In genomic region chr15:65085990-65086679, GRCh38 we compare ENCODE assay signal across 8 cellular contexts. TPM values are rescaled to one million over a fixed set of nuclear protein-coding genes. Genes with fewer than 3 reads are reported as not detected.
DNase-seq lines count a peak whose midpoint lies in the region; ATAC-seq, FAIRE-seq and TF ChIP-seq lines count a peak whose summit lies in the region.
"Had no signal": no experiment of that assay in that cellular context is flagged by ENCODE, and none has a peak within 500 bp of the region (broad histone marks: within the 10 kb centered on the region; RNA-seq: fewer than 3 reads in every experiment).

No MANE protein-coding gene starts in this region.

- FAIRE-seq in HTR-8/SVneo (lab: Jason Lieb, UNC) (no peak), pancreas (lab: Jason Lieb, UNC) (no peak)

- dilution Hi-C loops in mammary epithelial cell (cut with HindIII; ENCODE audit: low sequenced_read_pairs) = no loop called here

- 88% methylated on average over 6 of the region's 6 CpGs for whole genome bisulfite sequencing in mammary epithelial cell (ENCODE audit: low coverage, missing lambda C conversion rate)
- 61 to 84% methylated on average over 6 of the region's 6 CpGs for WGBS in pancreas, 2 donors

- H3K4me1 ChIP-seq in mammary epithelial cell (ENCODE audit: insufficient read depth, low read length) = peaks cover 37% of the 10 kb centered on the region
- no peaks in the 10 kb centered on the region for H3K4me1 ChIP-seq in pancreas

- no peak overlapping the region for H3K9ac ChIP-seq in mammary epithelial cell (ENCODE audit: insufficient read depth, low read length)

- in situ Hi-C loops in mammary epithelial cell (cut with MboI; ENCODE audit: low sequenced_read_pairs in 2 of 2) = no loop called here

- H3K36me3 ChIP-seq in mammary epithelial cell (ENCODE audit: insufficient read depth, low read length) (no peaks in the 10 kb centered on the region), pancreas (no peaks in the 10 kb centered on the region)

- no peaks in the 10 kb centered on the region for H4K20me1 ChIP-seq in mammary epithelial cell (ENCODE audit: insufficient read depth, low read length)

- H2AFZ ChIP-seq in mammary epithelial cell (ENCODE audit: low read depth, low read length) = peak overlapping the region; percentile 77

- H3K27ac ChIP-seq in mammary epithelial cell (ENCODE audit: insufficient read depth, low read depth, low read length) = no peak overlapping the region
- no peak overlapping the region for H3K27ac ChIP-seq in pancreas

- no peaks in the 10 kb centered on the region for H3K9me3 ChIP-seq in mammary epithelial cell (replicated peaks; ENCODE audit: insufficient read depth, low read length)
- H3K9me3 ChIP-seq in pancreas = no peaks in the 10 kb centered on the region

- no peaks in the 10 kb centered on the region for H3K79me2 ChIP-seq in mammary epithelial cell (ENCODE audit: insufficient read depth, low read length)

- no peak overlapping the region for H3K4me2 ChIP-seq in mammary epithelial cell (ENCODE audit: insufficient read depth, low read depth, low read length)

- H3K27me3 ChIP-seq in mammary epithelial cell (ENCODE audit: insufficient read depth, low read length) (no peaks in the 10 kb centered on the region), pancreas (no peaks in the 10 kb centered on the region)

- CTCF ChIA-PET in mammary epithelial cell (lab: Charles Lee; ENCODE audit: low non-redundant PET) = interaction anchor here (0.7 kb wide), 1 partner anchor 385 kb away, joined by 6 read pairs; no protein-coding TSS in a partner anchor

- BruUV-seq in mammary epithelial cell (replicated peaks; lab: Mats Ljungman, UMichigan) = no TSS peak

- intact Hi-C loops in mammary epithelial cell (cut with micrococcal nuclease) = loop anchor here (1.0 to 5.0 kb wide), 3 partner anchors 32 to 354 kb away; no protein-coding TSS in a partner anchor
- intact Hi-C loops in pancreas (cut with DNase I) = no loop called here

- TF ChIP-seq CTCF in mammary epithelial cell (conservative IDR thresholded peaks at IDR 0.05 in 1 of 2, IDR thresholded peaks at IDR 0.05 in 1 of 2; ENCODE audit: extremely low read depth in 1 of 2, insufficient read depth in 1 of 2, low read depth in 1 of 2, low read length in 2 of 2) (peak; percentile 64 to 69), pancreas (IDR thresholded peaks at IDR 0.05) (peak in 2 of 4 donors; percentile 16 to 22)

- H3K4me3 ChIP-seq in mammary epithelial cell (replicated peaks in 1 of 3; ENCODE audit: insufficient read depth in 1 of 3, low read depth in 2 of 3, low read length in 3 of 3) (no peak overlapping the region), pancreas (no peak overlapping the region)

- peak in 3 of 4 donors; percentile 43 to 68 (median 58) for ATAC-seq in pancreas
- no peak for ATAC-seq in GM18909 (IDR thresholded peaks at IDR 0.05; ENCODE audit: poor library complexity, unreplicated experiment)

- peak; percentile 60 for DNase-seq in ELF-1 (ENCODE audit: low read depth, low spot score)
- DNase-seq in HTR-8/SVneo (ENCODE audit: insufficient read length, low spot score) = peak; percentile 48
- DNase-seq in mammary epithelial cell = peak; percentile 44
- peak in 2 of 6 donors; percentile 27 to 59 for DNase-seq in pancreas
- no peak for DNase-seq in DMS79 treated with DMSO at 0.1 percent for 48 hours (lab: John Stamatoyannopoulos, UW)
- DNase-seq in GOT3 (lab: John Stamatoyannopoulos, UW) = no peak

RNA-seq across cellular contexts. Expression of gene KBTBD13, which starts 9.6 kb away (rescaled TPM):
- not detected for total RNA-seq in mammary epithelial cell
- polyA plus RNA-seq in mammary epithelial cell = not detected
- not detected for polyA minus RNA-seq in mammary epithelial cell
- not detected for total RNA-seq in pancreas
- not detected for polyA plus RNA-seq in pancreas

RNA-seq across cellular contexts. Expression of gene RASL12, which starts 18.3 kb away (rescaled TPM):
- total RNA-seq in mammary epithelial cell (not detected), pancreas (1 to 10 TPM in 3 of 6 donors, under 1 TPM in 3; 0.28 to 4.2 (median 1.2) TPM)
- polyA plus RNA-seq in mammary epithelial cell (0.09 TPM), pancreas (1 to 10 TPM; 2.8 TPM)
- not detected for polyA minus RNA-seq in mammary epithelial cell

RNA-seq across cellular contexts. Expression of gene UBAP1L, which starts 28.9 kb away (rescaled TPM):
- total RNA-seq in mammary epithelial cell = 1 to 10 TPM; 2.3 TPM
- 0.31 TPM for polyA plus RNA-seq in mammary epithelial cell
- polyA minus RNA-seq in mammary epithelial cell = 0.83 TPM
- total RNA-seq in pancreas = 1 to 10 TPM; 1.5 to 3.3 (median 2.4) TPM
- polyA plus RNA-seq in pancreas = 10 to 100 TPM in 1 of 2 donors, 1 to 10 TPM in 1; 7.9 to 11.4 TPM

RNA-seq across cellular contexts. Expression of gene SLC51B, which starts 40.9 kb away (rescaled TPM):
- not detected for total RNA-seq in mammary epithelial cell
- polyA plus RNA-seq in mammary epithelial cell = not detected
- not detected for polyA minus RNA-seq in mammary epithelial cell
- under 1 TPM in 2 of 6 donors, not detected in 4; 0.26 to 0.49 TPM for total RNA-seq in pancreas
- polyA plus RNA-seq in pancreas = 1 to 10 TPM in 1 of 2 donors, not detected in 1; 1.1 TPM
- total RNA-seq: urinary bladder had no signal

RNA-seq across cellular contexts. Expression of gene PDCD7, which starts 47.5 kb away (rescaled TPM):
- total RNA-seq in mammary epithelial cell (10 to 100 TPM; 16.7 to 22.5 TPM), pancreas (10 to 100 TPM in 3 of 6 donors, 1 to 10 TPM in 3; 7.3 to 13.1 (median 9.5) TPM)
- polyA plus RNA-seq in mammary epithelial cell (13.8 TPM), pancreas (1 to 10 TPM; 7.3 to 9.8 TPM)
- polyA minus RNA-seq in mammary epithelial cell = 11.4 TPM

Comparison
In these comparisons a context has a peak if more than half of its experiments do, and no peak if none do; other contexts are left out.
1. DNase-seq: peak in ELF-1 (single experiment), HTR-8/SVneo (single experiment) and mammary epithelial cell (single experiment); none in DMS79 treated with DMSO at 0.1 percent for 48 hours (single experiment) and GOT3 (single experiment).